In the genomic region with DNA sequence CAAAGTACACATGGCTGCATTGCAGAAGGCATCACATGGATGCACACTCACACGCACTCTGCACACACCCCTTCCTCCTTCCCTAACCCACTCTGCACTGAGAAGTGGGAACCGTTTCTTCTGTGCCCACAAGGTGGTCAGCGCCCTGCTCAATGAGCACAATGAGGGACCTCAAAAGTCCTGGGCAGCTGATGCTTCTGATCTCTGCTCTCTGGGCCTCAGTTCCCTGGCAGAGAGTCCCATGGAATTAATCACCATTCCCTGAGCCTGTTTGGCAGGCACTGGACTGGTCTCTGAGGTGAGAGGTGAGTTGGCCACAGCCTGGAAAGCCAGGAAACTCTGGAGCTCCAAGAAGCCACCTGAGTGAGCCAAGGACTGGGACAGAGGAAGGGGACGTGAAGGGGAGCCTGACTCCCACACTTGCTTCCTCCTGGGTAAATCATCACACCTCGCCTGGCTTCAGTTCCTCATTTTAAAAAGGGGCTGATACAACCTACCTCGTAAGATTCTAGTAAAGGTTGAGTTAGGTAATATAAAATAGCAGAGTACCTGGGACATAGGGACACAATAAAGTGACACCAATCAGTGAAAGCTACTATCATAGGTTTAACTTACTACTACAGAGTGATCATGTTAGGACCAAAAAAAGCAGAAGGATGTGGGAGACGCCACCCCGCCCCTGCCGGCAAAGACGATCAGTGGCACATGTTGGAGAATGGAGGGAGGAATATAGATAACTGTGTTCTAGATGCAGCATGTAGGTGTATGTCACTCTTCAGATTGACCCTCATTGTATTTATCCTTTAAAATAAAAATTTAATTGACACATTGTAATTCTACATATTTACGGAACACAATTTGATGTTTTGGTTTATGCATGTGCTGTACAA, we compare ENCODE assay signal across 12 cellular contexts. TPM values are rescaled to one million over a fixed set of nuclear protein-coding genes. Genes with fewer than 3 reads are reported as not detected.
DNase-seq lines count a peak whose midpoint lies in the region; ATAC-seq, FAIRE-seq and TF ChIP-seq lines count a peak whose summit lies in the region.
"Had no signal": no experiment of that assay in that cellular context is flagged by ENCODE, and none has a peak within 500 bp of the region (broad histone marks: within the 10 kb centered on the region; RNA-seq: fewer than 3 reads in every experiment).

No MANE protein-coding gene starts in this region.

- H3K36me3 ChIP-seq in endodermal cell (ENCODE audit: control insufficient read depth, insufficient read depth, low read length) (no peaks in the 10 kb centered on the region), kidney (ENCODE audit: control insufficient read depth in 1 of 2, insufficient read depth in 2 of 2, low read length in 2 of 2) (no peaks in the 10 kb centered on the region), heart left ventricle (no peaks in the 10 kb centered on the region)

- no peaks in the 10 kb centered on the region for H3K27me3 ChIP-seq in endodermal cell (ENCODE audit: control insufficient read depth, insufficient read depth, low read length, poor library complexity, severe bottlenecking)
- peaks cover 0 to 12% (median 0%) of the 10 kb centered on the region in 9 donors for H3K27me3 ChIP-seq in heart left ventricle

- TF ChIP-seq CTCF in endodermal cell (conservative IDR thresholded peaks at IDR 0.05) (no peak), kidney (IDR thresholded peaks at IDR 0.05; ENCODE audit: borderline replicate concordance, extremely low read depth, insufficient read depth) (no peak), heart left ventricle (IDR thresholded peaks at IDR 0.05) (no peak)

- DNase-seq in naive B cell (no peak), endodermal cell (no peak), kidney (no peak), heart left ventricle (no peak)
- DNase-seq: NCI-H1417 treated with DMSO at 0.1 percent for 48 hours; stimulated activated CD4-positive, alpha-beta T cell treated with anti-CD3 and anti-CD28 coated beads, Interleukin-1b, Interleukin-23, amount 100 ng/mL, for 48 hours had no signal

- H3K27ac Mint-ChIP-seq in naive B cell (no peak overlapping the region), endodermal cell (no peak overlapping the region)
- H3K27ac Mint-ChIP-seq: nephron had no signal

- H3K4me1 ChIP-seq in endodermal cell (ENCODE audit: control insufficient read depth, insufficient read depth, low read length) (no peaks in the 10 kb centered on the region), kidney (ENCODE audit: control insufficient read depth in 1 of 2, insufficient read depth in 1 of 2, low read depth in 1 of 2, low read length in 2 of 2) (no peaks in the 10 kb centered on the region), heart left ventricle (no peaks in the 10 kb centered on the region)

- peaks cover 36 to 70% (median 46%) of the 10 kb centered on the region in 3 donors for H3K27me3 Mint-ChIP-seq in naive B cell
- no peaks in the 10 kb centered on the region for H3K27me3 Mint-ChIP-seq in endodermal cell (ENCODE audit: insufficient read depth)

- H3K9me3 Mint-ChIP-seq in naive B cell = peaks cover 4 to 19% (median 11%) of the 10 kb centered on the region in 7 donors
- H3K9me3 Mint-ChIP-seq in endodermal cell = no peaks in the 10 kb centered on the region

- no peak for FAIRE-seq in kidney (lab: Jason Lieb, UNC)

- H3K9me3 ChIP-seq in endodermal cell (ENCODE audit: control insufficient read depth, low read length) (no peaks in the 10 kb centered on the region), kidney (ENCODE audit: control insufficient read depth in 1 of 2, low read length in 2 of 2) (no peaks in the 10 kb centered on the region), heart left ventricle (peaks cover 0 to 4% (median 0%) of the 10 kb centered on the region in 12 donors)

- H3K9ac ChIP-seq in endodermal cell (ENCODE audit: extremely low read depth, low read length, poor library complexity, severe bottlenecking) (no peak overlapping the region), kidney (ENCODE audit: low read length in 2 of 2) (no peak overlapping the region)

- H3K36me3 Mint-ChIP-seq in naive B cell = peaks cover 0 to under 1% of the 10 kb centered on the region in 2 donors
- H3K36me3 Mint-ChIP-seq in endodermal cell (ENCODE audit: low read depth) = no peaks in the 10 kb centered on the region

- WGBS in endodermal cell (ENCODE audit: insufficient coverage in 1 of 2, insufficient read length in 1 of 2), 2 experiments = 90 to 100% methylated on average over 2 to 10 of the region's 11 CpGs
- WGBS in heart left ventricle, 4 donors = 65 to 76% (median 69%) methylated on average over 11 of the region's 11 CpGs

- H3K4me3 ChIP-seq in endodermal cell (ENCODE audit: low read length) (no peak overlapping the region), kidney (ENCODE audit: low read length in 2 of 2) (no peak overlapping the region), heart left ventricle (no peak overlapping the region)

- ATAC-seq in GM18909 (IDR thresholded peaks at IDR 0.05; ENCODE audit: poor library complexity, unreplicated experiment) (peak; percentile 98), GM21825 (IDR thresholded peaks at IDR 0.05; ENCODE audit: unreplicated experiment) (peak; percentile 95), HG03457 (IDR thresholded peaks at IDR 0.05; ENCODE audit: unreplicated experiment) (peak; percentile 89), naive B cell (ENCODE audit: low read depth in 2 of 2) (peak; percentile 37 to 38), heart left ventricle (no peak), HG03045 (IDR thresholded peaks at IDR 0.05; ENCODE audit: unreplicated experiment) (no peak)

- H3K27ac ChIP-seq in endodermal cell (ENCODE audit: low read depth, low read length) = no peak overlapping the region
- H3K27ac ChIP-seq in kidney (ENCODE audit: low read depth in 2 of 2, low read length in 2 of 2) = no peak overlapping the region
- H3K27ac ChIP-seq in heart left ventricle = no peak overlapping the region
- H3K27ac ChIP-seq: RWPE1 had no signal

- H3K4me1 Mint-ChIP-seq in naive B cell (peaks cover 3 to 9% (median 9%) of the 10 kb centered on the region in 3 donors), endodermal cell (peaks cover 9% of the 10 kb centered on the region)
- H3K4me1 Mint-ChIP-seq: nephron had no signal

- H3K4me3 Mint-ChIP-seq in naive B cell = peak overlapping the region in 1 of 8 donors; percentile 24
- H3K4me3 Mint-ChIP-seq in endodermal cell = no peak overlapping the region
- H3K4me3 Mint-ChIP-seq: nephron had no signal

- no peak for TF ChIP-seq POLR2A in heart left ventricle (IDR thresholded peaks at IDR 0.05)

- intact Hi-C loops in kidney (cut with DNase I) (no loop called here), heart left ventricle (cut with DNase I) (no loop called here)

RNA-seq across cellular contexts. Expression of gene IGFBPL1, which starts 21.1 kb away (rescaled TPM):
- polyA plus RNA-seq in naive B cell (ENCODE audit: low read depth in 6 of 6) (not detected), kidney (ENCODE audit: insufficient read depth, low read depth, low replicate concordance) (not detected), heart left ventricle (not detected)
- total RNA-seq in endodermal cell (10 to 100 TPM; 40.5 to 90.3 TPM), kidney (0.22 TPM), heart left ventricle (under 1 TPM in 2 of 9 donors, not detected in 7; 0.19 to 0.26 TPM)
- polyA plus RNA-seq in endodermal cell (2013, experiment 1 of 2) = 113 TPM
- polyA plus RNA-seq in endodermal cell (2013, experiment 2 of 2) = 112 TPM

RNA-seq across cellular contexts. Expression of gene ALDH1B1, which starts 52.9 kb away (rescaled TPM):
- polyA plus RNA-seq in naive B cell (ENCODE audit: low read depth in 6 of 6) (1 to 10 TPM in 5 of 6 donors, not detected in 1; 2.7 to 8.2 (median 7.4) TPM), kidney (ENCODE audit: insufficient read depth, low read depth, low replicate concordance) (74.7 TPM), heart left ventricle (10 to 100 TPM in 1 of 2 donors, 1 to 10 TPM in 1; 7.5 to 26.1 TPM)
- total RNA-seq in endodermal cell (10 to 100 TPM; 47.7 to 59.9 TPM), kidney (37.7 TPM), heart left ventricle (10 to 100 TPM; 15.3 to 55.6 (median 20.7) TPM)
- 22.3 TPM for polyA plus RNA-seq in endodermal cell (2013, experiment 1 of 2)
- 20.0 TPM for polyA plus RNA-seq in endodermal cell (2013, experiment 2 of 2)

Comparison
In these comparisons a context has a peak if more than half of its experiments do, and no peak if none do; other contexts are left out.
1. ATAC-seq: peak in GM18909 (single experiment), GM21825 (single experiment), HG03457 (single experiment) and naive B cell (2 of 2); none in heart left ventricle (0 of 4) and HG03045 (single experiment).
2. RNA of gene IGFBPL1, which starts 21.1 kb away (total RNA-seq): 40.5 to 90.3 TPM in endodermal cell; 0.22 TPM in kidney (single experiment) and 0.19 to 0.26 TPM in heart left ventricle; every median in the first group is over 10 times any median in the second.